ENCODE assay signal across 9 cellular contexts in the genomic region with DNA sequence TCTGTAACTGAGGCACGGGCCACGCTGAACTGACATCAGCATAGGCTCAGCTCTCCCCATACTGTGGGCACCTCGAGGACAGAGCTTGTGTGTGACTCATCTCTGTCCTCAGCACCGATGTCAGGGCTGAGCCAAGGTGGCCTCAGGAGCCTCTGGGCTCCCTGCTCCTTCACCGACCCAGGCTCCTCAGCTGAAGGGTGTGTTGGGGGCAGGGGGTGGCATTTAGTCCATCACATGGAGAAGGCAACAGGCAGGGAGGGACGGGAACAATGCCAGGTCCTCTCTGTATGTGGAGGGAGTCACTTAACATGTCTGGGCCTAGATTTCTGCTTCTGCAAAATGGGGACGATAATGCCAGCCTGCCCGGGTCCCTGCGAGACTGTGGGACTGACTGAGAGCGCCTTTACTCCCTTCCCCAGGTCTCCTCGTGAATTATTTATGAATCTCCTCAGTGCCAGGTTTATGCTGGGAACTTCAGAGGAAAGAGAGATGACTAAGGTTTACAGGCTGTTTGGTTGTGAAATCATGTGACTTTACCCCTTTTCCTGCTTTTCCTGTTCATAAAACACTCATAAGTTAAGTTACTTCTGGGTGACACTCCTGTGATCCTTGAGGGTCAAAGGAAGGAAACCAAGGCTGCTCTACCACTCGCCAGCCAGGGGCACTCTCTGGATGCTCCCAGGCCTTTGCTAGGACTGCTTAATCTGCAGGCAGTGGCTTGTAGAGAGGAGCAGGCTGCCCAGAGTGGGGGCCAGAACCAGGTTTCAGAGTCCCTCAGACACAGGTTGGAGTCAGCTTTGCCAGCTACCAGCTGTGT. TPM values are rescaled to one million over a fixed set of nuclear protein-coding genes. Genes with fewer than 3 reads are reported as not detected.
A peak's percentile ranks its signal among the peaks of the same experiment; 100 is the strongest.
DNase-seq lines count a peak whose midpoint lies in the region; ATAC-seq and TF ChIP-seq lines count a peak whose summit lies in the region.
"Had no signal": no experiment of that assay in that cellular context is flagged by ENCODE, and none has a peak within 500 bp of the region (broad histone marks: within the 10 kb centered on the region; RNA-seq: fewer than 3 reads in every experiment).

No MANE protein-coding gene starts in this region.

- TF ChIP-seq POLR2A in heart left ventricle (IDR thresholded peaks at IDR 0.05) (no peak), adrenal gland (IDR thresholded peaks at IDR 0.05) (peak in 1 of 2 donors; percentile 22), uterus (IDR thresholded peaks at IDR 0.05) (no peak), thyroid gland (IDR thresholded peaks at IDR 0.05) (no peak)

- H3K27me3 ChIP-seq in heart left ventricle (no peaks in the 10 kb centered on the region), adrenal gland (no peaks in the 10 kb centered on the region), uterus (no peaks in the 10 kb centered on the region), thyroid gland (no peaks in the 10 kb centered on the region)

- H3K4me1 ChIP-seq in heart left ventricle (peaks cover 0 to 13% (median 0%) of the 10 kb centered on the region in 12 donors), adrenal gland (replicated peaks in 1 of 2) (peaks cover 13 to 24% of the 10 kb centered on the region in 2 donors), uterus (no peaks in the 10 kb centered on the region), thyroid gland (peaks cover 0 to 14% of the 10 kb centered on the region in 2 donors)

- ATAC-seq in heart left ventricle: peak in 3 of 4 donors; percentile 27 to 47 (median 32)
- ATAC-seq in left colon: peak; percentile 78
- ATAC-seq in GM21529 (IDR thresholded peaks at IDR 0.05; ENCODE audit: unreplicated experiment): no peak

- no peak overlapping the region for H3K27ac ChIP-seq in heart left ventricle
- peak overlapping the region; percentile 65 to 91 (median 79) for H3K27ac ChIP-seq in adrenal gland
- peak overlapping the region; percentile 10 to 48 for H3K27ac ChIP-seq in uterus
- peak overlapping the region in 1 of 3 donors; percentile 33 for H3K27ac ChIP-seq in thyroid gland

- intact Hi-C loops in heart left ventricle (cut with DNase I): no loop called here
- intact Hi-C loops in cardiac septum (cut with DNase I): no loop called here
- intact Hi-C loops in adrenal gland (cut with DNase I): no loop called here
- intact Hi-C loops in left colon (cut with DNase I, micrococcal nuclease): no loop called here
- intact Hi-C loops in uterus (cut with DNase I; ENCODE audit: low total_unique reads): no loop called here
- intact Hi-C loops in thyroid gland (cut with DNase I): no loop called here

- no peaks in the 10 kb centered on the region for H3K9me3 ChIP-seq in heart left ventricle
- no peaks in the 10 kb centered on the region for H3K9me3 ChIP-seq in adrenal gland (replicated peaks in 1 of 3)
- no peaks in the 10 kb centered on the region for H3K9me3 ChIP-seq in uterus
- H3K9me3 ChIP-seq in thyroid gland: no peaks in the 10 kb centered on the region

- DNase-seq in heart left ventricle (peak in 2 of 5 donors; percentile 27 to 33), cardiac septum (ENCODE audit: low spot score) (no peak), adrenal gland (peak; percentile 69 to 88 (median 85)), left colon (peak in 1 of 2 donors; percentile 47), uterus (peak in 1 of 2 donors; percentile 35), thyroid gland (no peak), islet precursor cell (no peak)

- peaks cover 0 to 2% (median 0%) of the 10 kb centered on the region in 9 donors for H3K36me3 ChIP-seq in heart left ventricle
- no peaks in the 10 kb centered on the region for H3K36me3 ChIP-seq in adrenal gland (replicated peaks in 1 of 2)
- H3K36me3 ChIP-seq in uterus: no peaks in the 10 kb centered on the region
- no peaks in the 10 kb centered on the region for H3K36me3 ChIP-seq in thyroid gland

- TF ChIP-seq CTCF in heart left ventricle (IDR thresholded peaks at IDR 0.05): no peak
- TF ChIP-seq CTCF in adrenal gland (IDR thresholded peaks at IDR 0.05): no peak
- TF ChIP-seq CTCF in uterus (IDR thresholded peaks at IDR 0.05): no peak
- no peak for TF ChIP-seq CTCF in thyroid gland (IDR thresholded peaks at IDR 0.05)

- 78 to 88% (median 80%) methylated on average over 9 to 12 of the region's 12 CpGs for WGBS in heart left ventricle, 4 donors
- 26 to 61% (median 37%) methylated on average over 7 to 12 of the region's 12 CpGs for WGBS in adrenal gland, 4 donors
- WGBS in thyroid gland, 2 donors: 68 to 79% methylated on average over 9 to 12 of the region's 12 CpGs

- no peak overlapping the region for H3K4me3 ChIP-seq in heart left ventricle
- H3K4me3 ChIP-seq in adrenal gland: no peak overlapping the region
- no peak overlapping the region for H3K4me3 ChIP-seq in uterus
- H3K4me3 ChIP-seq in thyroid gland (replicated peaks in 1 of 3): no peak overlapping the region

RNA-seq across cellular contexts. Expression of a gene that starts 16.2 kb away (rescaled TPM):
- total RNA-seq in heart left ventricle (10 to 100 TPM; 14.5 to 29.2 (median 23.5) TPM), cardiac septum (20.3 TPM), adrenal gland (10 to 100 TPM in 7 of 8 donors, 1 to 10 TPM in 1; 8.1 to 44.8 (median 24.3) TPM), left colon (100 to 1,000 TPM in 1 of 2 donors, 10 to 100 TPM in 1; 80.4 to 114 TPM), uterus (1 to 10 TPM in 2 of 4 donors, under 1 TPM in 2; 0.26 to 2.5 (median 1.3) TPM), thyroid gland (10 to 100 TPM; 13.6 to 56.0 (median 33.5) TPM)
- polyA plus RNA-seq in heart left ventricle (10 to 100 TPM in 1 of 2 donors, 1 to 10 TPM in 1; 8.4 to 16.0 TPM), adrenal gland (1 to 10 TPM; 4.7 to 8.7 (median 5.9) TPM)
- total RNA-seq: T-helper 2 cell treated with Interferon-gamma antibody and Interleukin-4, amounts not matched to agents 100 ng/mL and 5 ng/mL, for 36 hours had no signal

Comparison
In these comparisons a context has a peak if more than half of its experiments do, and no peak if none do; other contexts are left out.
1. DNase-seq: peak in adrenal gland (7 of 7); none in cardiac septum (single experiment), thyroid gland (0 of 2) and islet precursor cell (single experiment).
2. H3K27ac ChIP-seq: peak in adrenal gland (5 of 5) and uterus (2 of 2); none in heart left ventricle (0 of 12).